10 cellular contexts compared by ENCODE assay signal in genomic region chr2:216690451-216691209, GRCh38. TPM values are rescaled to one million over a fixed set of nuclear protein-coding genes. Genes with fewer than 3 reads are reported as not detected.
DNase-seq lines count a peak whose midpoint lies in the region; ATAC-seq and TF ChIP-seq lines count a peak whose summit lies in the region.
"Had no signal": no experiment of that assay in that cellular context is flagged by ENCODE, and none has a peak within 500 bp of the region (broad histone marks: within the 10 kb centered on the region; RNA-seq: fewer than 3 reads in every experiment).

No MANE protein-coding gene starts in this region.

- ATAC-seq in upper lobe of left lung (ENCODE audit: low FRiP score in 2 of 2) (peak in 1 of 2 donors; percentile 41), HG03108 (IDR thresholded peaks at IDR 0.05; ENCODE audit: unreplicated experiment) (no peak)
- ATAC-seq in activated CD4-positive, CD25-positive, alpha-beta regulatory T cell treated with anti-CD3 and anti-CD28 coated beads, Interleukin-2, amount 50 U/mL, for 24 hours, result no peak

- H3K27me3 ChIP-seq in upper lobe of left lung, result peaks cover 0 to 18% (median 6%) of the 10 kb centered on the region in 4 donors

- H3K27me3 Mint-ChIP-seq in activated CD4-positive, alpha-beta T cell treated with anti-CD3 and anti-CD28 coated beads, Interleukin-2, amount 10 ng/mL, durations not matched to agents 24 days and 14 days, result peaks cover 53% of the 10 kb centered on the region

- no peaks in the 10 kb centered on the region for H3K36me3 ChIP-seq in mesodermal cell (ENCODE audit: control insufficient read depth, insufficient read depth, low read length)
- H3K36me3 ChIP-seq in upper lobe of left lung, result no peaks in the 10 kb centered on the region

- no peaks in the 10 kb centered on the region for H3K9me3 Mint-ChIP-seq in activated CD4-positive, alpha-beta T cell treated with anti-CD3 and anti-CD28 coated beads, Interleukin-2, amount 10 ng/mL, durations not matched to agents 24 days and 14 days
- H3K9me3 Mint-ChIP-seq: activated naive CD4-positive, alpha-beta T cell treated with anti-CD3 and anti-CD28 coated beads, Interleukin-2, amount 50 U/mL, for 72 hours had no signal

- TF ChIP-seq POLR2A in upper lobe of left lung (IDR thresholded peaks at IDR 0.05), result no peak

- peak overlapping the region; percentile 79 for H3K27ac ChIP-seq in mesodermal cell (ENCODE audit: low read depth, low read length, severe bottlenecking)
- H3K27ac ChIP-seq in upper lobe of left lung, result peak overlapping the region; percentile 52 to 81 (median 63)

- H3K4me1 ChIP-seq in mesodermal cell (ENCODE audit: control insufficient read depth, insufficient read depth, low read length, poor library complexity, severe bottlenecking), result peaks cover 14% of the 10 kb centered on the region
- peaks cover 41 to 49% (median 45%) of the 10 kb centered on the region in 4 donors for H3K4me1 ChIP-seq in upper lobe of left lung

- H3K4me3 ChIP-seq in mesodermal cell (ENCODE audit: extremely low read depth, insufficient read depth, low read length, poor library complexity, severe bottlenecking), result no peak overlapping the region
- peak overlapping the region in 3 of 4 donors; percentile 20 to 46 (median 32) for H3K4me3 ChIP-seq in upper lobe of left lung

- H3K9me3 ChIP-seq in mesodermal cell (ENCODE audit: control insufficient read depth, low read length) (no peaks in the 10 kb centered on the region), upper lobe of left lung (no peaks in the 10 kb centered on the region)

- 27 to 31% methylated on average over 6 to 7 of the region's 17 CpGs for WGBS in mesodermal cell (ENCODE audit: insufficient coverage in 2 of 2), 2 experiments
- WGBS in upper lobe of left lung, 2 donors, result 23 to 32% methylated on average over 16 to 17 of the region's 17 CpGs

- no peak for DNase-seq in activated CD4-positive, alpha-beta T cell treated with anti-CD3 and anti-CD28 coated beads, Interleukin-2, amount 10 ng/mL, durations not matched to agents 24 days and 14 days
- DNase-seq in activated CD4-positive, alpha-beta T cell treated with anti-CD3 and anti-CD28 coated beads for 48 hours, result no peak
- DNase-seq in dedifferentiated amniotic fluid mesenchymal stem cell (ENCODE audit: extremely low spot score), result peak; percentile 50
- DNase-seq in upper lobe of left lung, result no peak
- DNase-seq in MV-4-11 (lab: John Stamatoyannopoulos, UW), result no peak
- DNase-seq: CD4-positive, CD25-positive, alpha-beta regulatory T cell had no signal

- peaks cover 21% of the 10 kb centered on the region for H3K4me1 Mint-ChIP-seq in activated CD4-positive, alpha-beta T cell treated with anti-CD3 and anti-CD28 coated beads, Interleukin-2, amount 10 ng/mL, durations not matched to agents 24 days and 14 days

- no peak overlapping the region for H3K27ac Mint-ChIP-seq in activated CD4-positive, alpha-beta T cell treated with anti-CD3 and anti-CD28 coated beads, Interleukin-2, amount 10 ng/mL, durations not matched to agents 24 days and 14 days
- H3K27ac Mint-ChIP-seq: activated naive CD4-positive, alpha-beta T cell treated with anti-CD3 and anti-CD28 coated beads, Interleukin-2, amount 50 U/mL, for 72 hours; CD4-positive, CD25-positive, alpha-beta regulatory T cell had no signal

- intact Hi-C loops in activated CD4-positive, alpha-beta T cell treated with anti-CD3 and anti-CD28 coated beads, Interleukin-2, amount 10 ng/mL, durations not matched to agents 24 days and 14 days (cut with micrococcal nuclease), result loop anchor here (5.0 kb wide), 2 partner anchors 167 to 1067 kb away; no protein-coding TSS in a partner anchor

- H3K4me3 Mint-ChIP-seq in activated CD4-positive, alpha-beta T cell treated with anti-CD3 and anti-CD28 coated beads, Interleukin-2, amount 10 ng/mL, durations not matched to agents 24 days and 14 days, result peak overlapping the region; percentile 53

- no peak for TF ChIP-seq EP300 in upper lobe of left lung (IDR thresholded peaks at IDR 0.05)

- H3K36me3 Mint-ChIP-seq in activated CD4-positive, alpha-beta T cell treated with anti-CD3 and anti-CD28 coated beads, Interleukin-2, amount 10 ng/mL, durations not matched to agents 24 days and 14 days (ENCODE audit: low read depth), result no peaks in the 10 kb centered on the region
- H3K36me3 Mint-ChIP-seq: activated naive CD4-positive, alpha-beta T cell treated with anti-CD3 and anti-CD28 coated beads, Interleukin-2, amount 50 U/mL, for 72 hours; CD4-positive, CD25-positive, alpha-beta regulatory T cell had no signal

- TF ChIP-seq CTCF in upper lobe of left lung (IDR thresholded peaks at IDR 0.05), result no peak

RNA-seq across cellular contexts. Expression of gene IGFBP5, which starts 4.7 kb away (rescaled TPM):
- not detected in 2 replicates for total RNA-seq in activated CD4-positive, alpha-beta T cell treated with anti-CD3 and anti-CD28 coated beads, Interleukin-2, amount 10 ng/mL, durations not matched to agents 24 days and 14 days
- polyA plus RNA-seq in mesodermal cell (2013, experiment 1 of 2), result 34.9 TPM
- 24.0 TPM for polyA plus RNA-seq in mesodermal cell (2013, experiment 2 of 2)
- 100 to 1,000 TPM in 3 of 6 donors, 10 to 100 TPM in 3; 41.9 to 304 (median 95.5) TPM for total RNA-seq in upper lobe of left lung
- polyA plus RNA-seq: CD4-positive, CD25-positive, alpha-beta regulatory T cell had no signal

RNA-seq across cellular contexts. Expression of gene IGFBP2, which starts 57.4 kb away (rescaled TPM):
- 33.5 and 42.4 TPM in 2 replicates for total RNA-seq in activated CD4-positive, alpha-beta T cell treated with anti-CD3 and anti-CD28 coated beads, Interleukin-2, amount 10 ng/mL, durations not matched to agents 24 days and 14 days
- polyA plus RNA-seq in mesodermal cell (2013, experiment 1 of 2), result 576 TPM
- 441 TPM for polyA plus RNA-seq in mesodermal cell (2013, experiment 2 of 2)
- 10 to 100 TPM; 16.8 to 82.8 (median 41.9) TPM for total RNA-seq in upper lobe of left lung
- total RNA-seq: CD4-positive, CD25-positive, alpha-beta regulatory T cell had no signal
- polyA plus RNA-seq: CD4-positive, CD25-positive, alpha-beta regulatory T cell had no signal

Comparison
In these comparisons a context has a peak if more than half of its experiments do, and no peak if none do; other contexts are left out.
1. RNA of gene IGFBP5, which starts 4.7 kb away (total RNA-seq): 41.9 to 304 TPM in upper lobe of left lung; not detected in activated CD4-positive, alpha-beta T cell treated with anti-CD3 and anti-CD28 coated beads, Interleukin-2, amount 10 ng/mL, durations not matched to agents 24 days and 14 days; every median in the first group is over 10 times any median in the second.